In the genomic region with DNA sequence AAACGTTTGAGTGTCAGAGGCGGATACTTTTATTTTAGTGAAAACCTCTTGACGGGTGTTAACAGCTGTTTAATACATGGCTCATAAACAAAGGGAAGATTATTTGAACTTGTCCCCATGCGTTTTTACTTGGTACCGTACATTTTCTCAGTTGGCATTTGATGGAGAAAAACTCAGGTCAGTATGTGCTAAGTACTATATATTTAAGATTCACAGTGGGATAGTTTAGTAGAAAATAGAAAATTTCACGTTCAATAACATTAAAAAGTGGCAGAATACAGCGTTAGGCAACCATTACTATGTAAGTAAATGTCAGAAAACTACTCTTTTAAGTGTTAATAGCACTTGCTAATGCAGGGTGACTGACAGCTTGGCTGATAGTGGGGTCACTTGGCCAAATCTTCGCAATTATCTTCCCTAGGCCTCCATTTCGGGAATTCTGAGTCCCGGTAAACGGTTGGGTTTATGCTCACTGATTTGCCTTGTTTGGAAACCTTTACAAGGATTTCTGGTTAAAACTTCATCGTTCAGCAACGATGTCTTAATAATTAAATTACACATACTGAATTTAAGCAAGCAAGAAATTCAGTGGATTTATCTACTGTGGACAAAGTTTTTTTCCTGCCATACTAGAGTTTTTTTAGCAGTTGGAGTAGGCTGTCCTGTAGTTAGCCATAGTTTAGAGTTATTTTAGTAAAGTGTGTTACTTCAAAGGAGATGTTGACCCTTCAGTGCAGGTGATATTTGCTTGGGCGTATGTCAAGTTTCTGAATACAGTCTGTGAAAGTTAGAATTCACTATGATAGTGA, we compare ENCODE assay signal across 8 cellular contexts. TPM values are rescaled to one million over a fixed set of nuclear protein-coding genes. Genes with fewer than 3 reads are reported as not detected.
DNase-seq lines count a peak whose midpoint lies in the region; ATAC-seq and TF ChIP-seq lines count a peak whose summit lies in the region.

No MANE protein-coding gene starts in this region.

- DNase-seq in CD4-positive, alpha-beta memory T cell: no peak
- DNase-seq in NT2/D1 (ENCODE audit: low read depth, low spot score): no peak
- no peak for DNase-seq in effector memory CD8-positive, alpha-beta T cell
- no peak for DNase-seq in neural crest cell (ENCODE audit: low read depth, low spot score)

- H3K9me3 ChIP-seq in CD4-positive, alpha-beta memory T cell (ENCODE audit: control insufficient read depth in 1 of 2, low read length in 2 of 2): no peaks in the 10 kb centered on the region
- H3K9me3 ChIP-seq in NT2/D1 (ENCODE audit: insufficient read depth, low read length): no peaks in the 10 kb centered on the region

- peak overlapping the region; percentile 98 to 100 (median 100) for H3K27ac Mint-ChIP-seq in CD4-positive, alpha-beta memory T cell
- peak overlapping the region; percentile 99 to 100 for H3K27ac Mint-ChIP-seq in effector memory CD8-positive, alpha-beta T cell
- H3K27ac Mint-ChIP-seq in neural crest cell (ENCODE audit: unreplicated experiment): peak overlapping the region; percentile 98

- peak overlapping the region; percentile 38 for H3K9ac ChIP-seq in NT2/D1 (ENCODE audit: insufficient read length, low read depth)

- peaks cover 0 to 6% (median 0%) of the 10 kb centered on the region in 8 donors for H3K9me3 Mint-ChIP-seq in CD4-positive, alpha-beta memory T cell
- no peaks in the 10 kb centered on the region for H3K9me3 Mint-ChIP-seq in effector memory CD8-positive, alpha-beta T cell
- no peaks in the 10 kb centered on the region for H3K9me3 Mint-ChIP-seq in neural crest cell

- intact Hi-C loops in CD4-positive, alpha-beta memory T cell (cut with micrococcal nuclease): loop anchor here (1.0 kb wide), 1 partner anchor 74 kb away; no protein-coding TSS in a partner anchor

- peaks cover 51 to 76% (median 64%) of the 10 kb centered on the region in 4 donors for H3K4me1 Mint-ChIP-seq in CD4-positive, alpha-beta memory T cell
- peaks cover 51 to 66% of the 10 kb centered on the region in 2 donors for H3K4me1 Mint-ChIP-seq in effector memory CD8-positive, alpha-beta T cell (ENCODE audit: low read depth in 2 of 2)
- H3K4me1 Mint-ChIP-seq in neural crest cell: peaks cover 71% of the 10 kb centered on the region

- no peak for ATAC-seq in effector memory CD8-positive, alpha-beta T cell (replicated peaks)
- ATAC-seq in GM21381 (IDR thresholded peaks at IDR 0.05; ENCODE audit: unreplicated experiment) (no peak), GM21825 (IDR thresholded peaks at IDR 0.05; ENCODE audit: unreplicated experiment) (no peak), GM18858 (IDR thresholded peaks at IDR 0.05; ENCODE audit: unreplicated experiment) (no peak), HG02981 (IDR thresholded peaks at IDR 0.05; ENCODE audit: unreplicated experiment) (no peak)

- peak overlapping the region; percentile 94 to 99 (median 98) for H3K4me3 Mint-ChIP-seq in CD4-positive, alpha-beta memory T cell
- peak overlapping the region; percentile 94 to 98 for H3K4me3 Mint-ChIP-seq in effector memory CD8-positive, alpha-beta T cell
- H3K4me3 Mint-ChIP-seq in neural crest cell: peak overlapping the region; percentile 95

- H3K36me3 Mint-ChIP-seq in CD4-positive, alpha-beta memory T cell: peaks cover 14 to 58% of the 10 kb centered on the region in 2 donors
- H3K36me3 Mint-ChIP-seq in effector memory CD8-positive, alpha-beta T cell (ENCODE audit: insufficient read depth): peaks cover 79% of the 10 kb centered on the region
- H3K36me3 Mint-ChIP-seq in neural crest cell (ENCODE audit: low read depth): peaks cover 16% of the 10 kb centered on the region

- no peaks in the 10 kb centered on the region for H3K27me3 ChIP-seq in CD4-positive, alpha-beta memory T cell (ENCODE audit: insufficient read depth, low read length)
- no peaks in the 10 kb centered on the region for H3K27me3 ChIP-seq in NT2/D1 (ENCODE audit: insufficient read depth, insufficient read length)

- H3K27me3 Mint-ChIP-seq in CD4-positive, alpha-beta memory T cell: no peaks in the 10 kb centered on the region
- H3K27me3 Mint-ChIP-seq in effector memory CD8-positive, alpha-beta T cell: no peaks in the 10 kb centered on the region
- H3K27me3 Mint-ChIP-seq in neural crest cell (ENCODE audit: low read depth): peaks cover 17% of the 10 kb centered on the region

- H3K36me3 ChIP-seq in CD4-positive, alpha-beta memory T cell (ENCODE audit: insufficient read depth, low read length): no peaks in the 10 kb centered on the region
- peaks cover 35% of the 10 kb centered on the region for H3K36me3 ChIP-seq in NT2/D1 (ENCODE audit: insufficient read depth, insufficient read length, low read length)

- CTCF ChIA-PET in CD4-positive, alpha-beta memory T cell (lab: Charles Lee; ENCODE audit: partially characterized antibody): interaction anchor here (1.3 to 7.7 kb wide), 3 partner anchors 11 to 96 kb away, joined by 5 to 80 read pairs (median 33); no protein-coding TSS in a partner anchor

- peak overlapping the region; percentile 39 to 50 for H3K4me3 ChIP-seq in CD4-positive, alpha-beta memory T cell (ENCODE audit: low read length in 2 of 2)
- H3K4me3 ChIP-seq in NT2/D1 (ENCODE audit: insufficient read length, low read depth): peak overlapping the region; percentile 31

- POLR2A ChIA-PET in CD4-positive, alpha-beta memory T cell (lab: Charles Lee; ENCODE audit: partially characterized antibody): interaction anchor here (1.2 to 11.8 kb wide), 8 partner anchors 10 to 108 kb away, joined by 3 to 888 read pairs (median 129); no protein-coding TSS in a partner anchor

- H3K27ac ChIP-seq in CD4-positive, alpha-beta memory T cell (ENCODE audit: low read depth, low read length): peak overlapping the region; percentile 95

- peaks cover 70% of the 10 kb centered on the region for H3K4me1 ChIP-seq in CD4-positive, alpha-beta memory T cell (ENCODE audit: insufficient read depth, low read length)
- no peaks in the 10 kb centered on the region for H3K4me1 ChIP-seq in NT2/D1 (ENCODE audit: insufficient read depth, insufficient read length)

- no peak for TF ChIP-seq CTCF in neural crest cell (conservative IDR thresholded peaks at IDR 0.05)

RNA-seq across cellular contexts. Expression of a gene that starts 4.9 kb away (rescaled TPM):
- 100 to 1,000 TPM; 340 to 351 TPM for total RNA-seq in CD4-positive, alpha-beta memory T cell
- polyA plus RNA-seq in CD4-positive, alpha-beta memory T cell: 100 to 1,000 TPM in 1 of 2 donors, 10 to 100 TPM in 1; 28.4 to 108 TPM
- total RNA-seq in neural crest cell: 93.4 and 103 TPM in 2 replicates
